30 cellular contexts compared by ENCODE assay signal in genomic region chr1:212902054-212902453, GRCh38. TPM values are rescaled to one million over a fixed set of nuclear protein-coding genes. Genes with fewer than 3 reads are reported as not detected.
"Had no signal": no experiment of that assay in that cellular context is flagged by ENCODE, and none has a peak within 500 bp of the region (broad histone marks: within the 10 kb centered on the region; RNA-seq: fewer than 3 reads in every experiment).

No MANE protein-coding gene starts in this region.

- H3K36me3 ChIP-seq: ovary, uterus had no signal

- DNase-seq: islet precursor cell; left ventricle myocardium inferior; mesendoderm; midbrain; mucosa of descending colon; naive thymus-derived CD4-positive, alpha-beta T cell; ovary; right lobe of liver; stimulated activated CD4-positive, alpha-beta T cell treated with anti-CD3 and anti-CD28 coated beads, Interleukin-1b, Interleukin-23, amount 100 ng/mL, for 48 hours; stimulated activated CD4-positive, alpha-beta T cell treated with anti-CD3 and anti-CD28 coated beads, Interleukin-2, amount 100 ng/mL, for 48 hours; stimulated activated CD4-positive, alpha-beta T cell treated with anti-CD3 and anti-CD28 coated beads, Interleukin-4, amount 100 ng/mL, for 4 hours; stimulated activated CD8-positive, alpha-beta memory T cell treated with anti-CD3 and anti-CD28 coated beads, Interleukin-4, amount 100 ng/mL, for 48 hours; stimulated activated naive CD4-positive, alpha-beta T cell treated with Interleukin-2 at 50 U/mL for 16 hours; stimulated activated naive CD8-positive, alpha-beta T cell treated with anti-CD3 and anti-CD28 coated beads, Interleukin-15, amount 100 ng/mL, for 72 hours; substantia nigra; uterus had no signal

- H3K4me3 ChIP-seq: left ventricle myocardium inferior, lung, mucosa of descending colon, ovary, right atrium auricular region, right lobe of liver, smooth muscle cell, tibial nerve, uterus had no signal

- ATAC-seq: mucosa of descending colon; naive thymus-derived CD4-positive, alpha-beta T cell; natural killer cell treated with Interleukin-12 subunit alpha and Interleukin-12 subunit beta and Interleukin-15 and Interleukin-18, amount 100 ng/mL, for 72 hours; right lobe of liver; stimulated activated memory B cell treated with anti-CD40 and anti-IgM and Interleukin-4, amounts not matched to agents 10 μg/mL and 1 μg/mL and 100 μg/mL, for 72 hours; stimulated activated naive CD8-positive, alpha-beta T cell treated with anti-CD3 and anti-CD28 coated beads, Interleukin-15, amount 100 ng/mL, for 72 hours had no signal

- H3K4me2 ChIP-seq: smooth muscle cell had no signal

- H3K27me3 ChIP-seq: ovary, right atrium auricular region, right lobe of liver, tibial nerve, uterus had no signal

- H3K27ac ChIP-seq: left ventricle myocardium inferior, ovary, right atrium auricular region, right lobe of liver, tibial nerve, uterus had no signal

- H3K4me1 ChIP-seq: left ventricle myocardium inferior, right atrium auricular region, right lobe of liver, tibial nerve, uterus had no signal

- H3K9me3 ChIP-seq: ovary, right lobe of liver, uterus had no signal

RNA-seq across cellular contexts. Expression of gene VASH2, which starts 48.3 kb away (rescaled TPM):
- polyA plus RNA-seq: naive thymus-derived CD4-positive, alpha-beta T cell had no signal

RNA-seq across cellular contexts. Expression of gene SPATA45, which starts 54.6 kb away (rescaled TPM):
- total RNA-seq: kidney epithelial cell; left ventricle myocardium inferior; lower leg skin; lung; mucosa of descending colon; myocyte; naive thymus-derived CD4-positive, alpha-beta T cell; omental fat pad; ovary; progenitor cell of endocrine pancreas; pulmonary artery endothelial cell; right atrium auricular region; smooth muscle cell; tibial nerve; ureter; uterus had no signal
- polyA plus RNA-seq: lung; naive thymus-derived CD4-positive, alpha-beta T cell; neural cell; ovary had no signal
